In the genomic region with DNA sequence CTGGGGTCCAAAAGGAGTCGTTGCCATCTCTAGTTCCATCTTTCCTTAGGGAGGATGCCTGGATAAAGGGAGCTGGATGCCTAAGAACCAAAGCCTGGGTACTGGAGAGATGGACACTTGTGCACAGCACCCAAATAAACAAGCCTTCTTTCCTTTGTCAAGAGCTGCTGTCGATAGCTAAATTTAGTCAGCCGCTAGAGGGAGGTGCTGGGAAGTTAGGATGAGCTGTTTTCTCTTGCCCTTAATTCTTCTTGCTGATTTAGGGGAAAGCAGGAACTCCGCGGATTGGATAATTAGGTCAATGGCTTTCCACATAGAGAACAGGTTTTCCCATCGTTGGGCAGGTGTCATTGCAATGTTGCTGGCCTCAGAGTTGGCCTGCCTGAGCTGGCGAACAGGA, we compare ENCODE assay signal across 8 cellular contexts. TPM values are rescaled to one million over a fixed set of nuclear protein-coding genes. Genes with fewer than 3 reads are reported as not detected.
DNase-seq lines count a peak whose midpoint lies in the region; ATAC-seq and TF ChIP-seq lines count a peak whose summit lies in the region.

No MANE protein-coding gene starts in this region.

- no peak overlapping the region for H3K27ac Mint-ChIP-seq in glutamatergic neuron (ENCODE audit: unreplicated experiment)
- H3K27ac Mint-ChIP-seq in stimulated activated naive B cell treated with anti-CD40 and anti-IgM and Interleukin-4, amounts not matched to agents 10 μg/mL and 1 μg/mL and 100 μg/mL, for 72 hours = no peak overlapping the region

- H3K9me3 ChIP-seq in HCT116 (ENCODE audit: control insufficient read depth in 1 of 2, insufficient read depth in 1 of 2, low read depth in 1 of 2, low read length in 2 of 2) (no peaks in the 10 kb centered on the region), testis (no peaks in the 10 kb centered on the region)

- BruUV-seq in HCT116 (replicated peaks; lab: Mats Ljungman, UMichigan) = no TSS peak

- no peaks in the 10 kb centered on the region for H3K79me2 ChIP-seq in HCT116 (ENCODE audit: insufficient read depth, low read length)

- TF ChIP-seq CTCF in HCT116 (IDR thresholded peaks at IDR 0.05 in 2 of 3, conservative IDR thresholded peaks at IDR 0.05 in 1 of 3; ENCODE audit: borderline replicate concordance in 1 of 3, insufficient read depth in 1 of 3, low read depth in 2 of 3, low read length in 2 of 3) (peak; percentile 55 to 85 (median 78); a peak in 5 of 6 replicates), glutamatergic neuron (IDR thresholded peaks at IDR 0.05; ENCODE audit: partially characterized antibody, unreplicated experiment) (peak; percentile 75), testis (IDR thresholded peaks at IDR 0.05) (peak in 2 of 3 experiments; percentile 31 to 33)

- H2AFZ ChIP-seq in HCT116 (ENCODE audit: low read depth, low read length, poor library complexity, severe bottlenecking) = peak overlapping the region; percentile 63

- H3K4me3 ChIP-seq in HCT116 (replicated peaks in 1 of 2; ENCODE audit: low read depth in 1 of 2, low read length in 2 of 2) (no peak overlapping the region), testis (no peak overlapping the region)

- no peak overlapping the region for H3K4me3 Mint-ChIP-seq in glutamatergic neuron (ENCODE audit: unreplicated experiment)
- H3K4me3 Mint-ChIP-seq in stimulated activated naive B cell treated with anti-CD40 and anti-IgM and Interleukin-4, amounts not matched to agents 10 μg/mL and 1 μg/mL and 100 μg/mL, for 72 hours = no peak overlapping the region

- H3K4me2 ChIP-seq in HCT116 (ENCODE audit: low read length) = peak overlapping the region; percentile 20; the same call in 1 of the 2 replicates

- no peaks in the 10 kb centered on the region for H3K9me3 Mint-ChIP-seq in glutamatergic neuron (ENCODE audit: unreplicated experiment)
- H3K9me3 Mint-ChIP-seq in stimulated activated naive B cell treated with anti-CD40 and anti-IgM and Interleukin-4, amounts not matched to agents 10 μg/mL and 1 μg/mL and 100 μg/mL, for 72 hours = no peaks in the 10 kb centered on the region

- H3K36me3 ChIP-seq in HCT116 (ENCODE audit: control insufficient read depth in 1 of 2, insufficient read depth in 2 of 2, low read length in 2 of 2) = no peaks in the 10 kb centered on the region
- no peaks in the 10 kb centered on the region for H3K36me3 ChIP-seq in testis (ENCODE audit: low read depth, missing control alignments)

- ATAC-seq in HCT116 (peak; percentile 92), GM21619 (IDR thresholded peaks at IDR 0.05; ENCODE audit: unreplicated experiment) (no peak)
- ATAC-seq in stimulated activated naive B cell treated with anti-CD40 and anti-IgM and Interleukin-4, amounts not matched to agents 10 μg/mL and 1 μg/mL and 100 μg/mL, for 72 hours (replicated peaks) = no peak

- TF ChIP-seq POLR2A in HCT116 (IDR thresholded peaks at IDR 0.05; ENCODE audit: borderline replicate concordance, extremely low read depth, insufficient read depth, insufficient read length) (no peak), testis (IDR thresholded peaks at IDR 0.05) (no peak)

- H3K36me3 Mint-ChIP-seq in glutamatergic neuron (ENCODE audit: unreplicated experiment) = no peaks in the 10 kb centered on the region
- no peaks in the 10 kb centered on the region for H3K36me3 Mint-ChIP-seq in stimulated activated naive B cell treated with anti-CD40 and anti-IgM and Interleukin-4, amounts not matched to agents 10 μg/mL and 1 μg/mL and 100 μg/mL, for 72 hours

- H3K4me1 ChIP-seq in HCT116 (ENCODE audit: control insufficient read depth in 1 of 2, insufficient read depth in 2 of 2, low read length in 2 of 2) = no peaks in the 10 kb centered on the region
- H3K4me1 ChIP-seq in testis = no peaks in the 10 kb centered on the region

- TF ChIP-seq RAD21 in HCT116 (IDR thresholded peaks at IDR 0.05; ENCODE audit: low read depth) = peak; percentile 58

- no peaks in the 10 kb centered on the region for H3K27me3 ChIP-seq in HCT116 (ENCODE audit: insufficient read depth, low read length)
- H3K27me3 ChIP-seq in testis = no peaks in the 10 kb centered on the region

- CTCF ChIA-PET in HCT116 (lab: Charles Lee) = interaction anchor here (0.7 to 3.0 kb wide), 28 partner anchors 9 to 494 kb away, joined by 3 to 28 read pairs (median 5); partner anchors contain the start of gene SERPINB5

- H3K27ac ChIP-seq in HCT116 (ENCODE audit: low read depth, low read length) = no peak overlapping the region
- H3K27ac ChIP-seq in testis = no peak overlapping the region

- DNase-seq in COR-L47 (lab: John Stamatoyannopoulos, UW) = peak; percentile 82
- DNase-seq in HCT116 (ENCODE audit: low read depth, low spot score) = peak; percentile 82
- DNase-seq in SHP77 (lab: John Stamatoyannopoulos, UW) = peak; percentile 36 to 50
- DNase-seq in glutamatergic neuron = peak; percentile 42
- DNase-seq in testis = peak; percentile 59
- no peak for DNase-seq in DMS79 (lab: John Stamatoyannopoulos, UW)
- no peak for DNase-seq in stimulated activated naive B cell treated with anti-CD40 and anti-IgM and Interleukin-4, amounts not matched to agents 10 μg/mL and 1 μg/mL and 100 μg/mL, for 72 hours

- no peaks in the 10 kb centered on the region for H3K9me2 ChIP-seq in HCT116 (ENCODE audit: insufficient read depth)

- POLR2A ChIA-PET in HCT116 (lab: Charles Lee) = interaction anchor here (0.5 to 1.3 kb wide), 4 partner anchors 14 to 449 kb away, joined by 3 read pairs; no protein-coding TSS in a partner anchor

- RAD21 ChIA-PET in HCT116 (lab: Charles Lee; ENCODE audit: low non-redundant PET in 1 of 2, low total read pairs in 2 of 2, uncharacterized antibody in 2 of 2, unreplicated experiment in 2 of 2) = interaction anchor here (0.7 to 1.1 kb wide), 4 partner anchors 167 to 334 kb away, joined by 4 to 6 read pairs (median 4); no protein-coding TSS in a partner anchor

- WGBS in testis, 2 donors = 47% methylated on average over 7 of the region's 7 CpGs

- no peaks in the 10 kb centered on the region for H4K20me1 ChIP-seq in HCT116 (ENCODE audit: insufficient read depth)

- peaks cover 8% of the 10 kb centered on the region for H3K4me1 Mint-ChIP-seq in glutamatergic neuron (ENCODE audit: low read depth, unreplicated experiment)
- H3K4me1 Mint-ChIP-seq in stimulated activated naive B cell treated with anti-CD40 and anti-IgM and Interleukin-4, amounts not matched to agents 10 μg/mL and 1 μg/mL and 100 μg/mL, for 72 hours = no peaks in the 10 kb centered on the region

- H3K9ac ChIP-seq in HCT116 (ENCODE audit: low read length) = no peak overlapping the region

- intact Hi-C loops in HCT116 (cut with micrococcal nuclease) = loop anchor here (2.0 to 5.0 kb wide), 2 partner anchors 169 to 426 kb away; no protein-coding TSS in a partner anchor
- intact Hi-C loops in testis (cut with DNase I; ENCODE audit: low total_unique reads) = no loop called here

- H3K27me3 Mint-ChIP-seq in glutamatergic neuron (ENCODE audit: unreplicated experiment) = no peaks in the 10 kb centered on the region
- peaks cover 24 to 39% of the 10 kb centered on the region in 2 donors for H3K27me3 Mint-ChIP-seq in stimulated activated naive B cell treated with anti-CD40 and anti-IgM and Interleukin-4, amounts not matched to agents 10 μg/mL and 1 μg/mL and 100 μg/mL, for 72 hours

TF ChIP-seq in HCT116, 20 proteins besides CTCF, POLR2A, EP300 and RAD21:
- TF ChIP-seq YY1 (IDR thresholded peaks at IDR 0.05; ENCODE audit: extremely low read depth, insufficient replicate concordance, low read depth, low read length) (peak; percentile 34), CBX3 (IDR thresholded peaks at IDR 0.05; ENCODE audit: low read depth) (peak; percentile 35; the same call in 1 of the 2 replicates), EGR1 (IDR thresholded peaks at IDR 0.05; ENCODE audit: low read depth) (no peak)

RNA-seq across cellular contexts. Expression of gene SERPINB12, which starts 30.9 kb away (rescaled TPM):
- not detected for total RNA-seq in HCT116 (2021; ENCODE audit: unreplicated experiment)
- 0.06 TPM in 1 of 2 replicates, not detected in the other for polyA plus RNA-seq in HCT116 (2012)
- total RNA-seq in glutamatergic neuron (ENCODE audit: unreplicated experiment) = not detected
- under 1 TPM; 0.56 to 0.94 TPM for total RNA-seq in testis
- 1.1 TPM for polyA plus RNA-seq in testis (ENCODE audit: insufficient read depth, low read depth, low replicate concordance)

RNA-seq across cellular contexts. Expression of gene SERPINB5, which starts 34.5 kb away (rescaled TPM):
- total RNA-seq in HCT116 (2021; ENCODE audit: unreplicated experiment) (19.5 TPM), glutamatergic neuron (ENCODE audit: unreplicated experiment) (not detected), testis (1 to 10 TPM; 1.7 to 8.1 TPM)
- 11.5 and 13.9 TPM in 2 replicates for polyA plus RNA-seq in HCT116 (2012)
- 15.6 TPM for polyA plus RNA-seq in testis (ENCODE audit: insufficient read depth, low read depth, low replicate concordance)

Comparison
In these comparisons a context has a peak if more than half of its experiments do, and no peak if none do; other contexts are left out.
1. DNase-seq: peak in COR-L47 (single experiment), HCT116 (single experiment), SHP77 (2 of 2), glutamatergic neuron (single experiment) and testis (single experiment); none in DMS79 (single experiment) and stimulated activated naive B cell treated with anti-CD40 and anti-IgM and Interleukin-4, amounts not matched to agents 10 μg/mL and 1 μg/mL and 100 μg/mL, for 72 hours (single experiment).
2. Peak in every context shown above with its lines, with median percentiles within 50 percentile points of each other: CTCF ChIP-seq.